ENCODE assay signal across 20 cellular contexts in the genomic region with DNA sequence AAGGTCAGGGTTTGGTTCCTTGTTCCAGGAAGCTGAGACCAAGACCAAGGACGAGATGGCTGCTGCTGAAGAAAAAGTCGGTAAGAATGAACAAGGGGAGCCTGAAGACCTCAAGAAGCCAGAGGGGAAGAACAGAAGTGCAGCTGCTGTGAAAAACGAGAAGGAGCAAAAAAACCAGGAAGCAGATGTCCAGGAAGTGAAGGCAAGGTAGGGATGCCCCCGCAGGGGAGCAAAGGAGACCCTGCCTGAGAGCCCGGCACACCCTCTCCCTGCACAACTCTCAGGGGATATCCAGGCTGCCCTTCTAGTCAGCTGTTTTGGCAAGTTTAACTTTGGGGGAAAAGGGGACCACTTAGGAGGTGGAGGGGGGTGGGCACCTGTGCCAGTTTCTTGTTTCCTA. TPM values are rescaled to one million over a fixed set of nuclear protein-coding genes. Genes with fewer than 3 reads are reported as not detected.
DNase-seq lines count a peak whose midpoint lies in the region; ATAC-seq, FAIRE-seq and TF ChIP-seq lines count a peak whose summit lies in the region.
"Had no signal": no experiment of that assay in that cellular context is flagged by ENCODE, and none has a peak within 500 bp of the region (broad histone marks: within the 10 kb centered on the region; RNA-seq: fewer than 3 reads in every experiment).

No MANE protein-coding gene starts in this region.

- no peak for DNase-seq in activated naive CD4-positive, alpha-beta T cell treated with anti-CD3 and anti-CD28 coated beads for 36 hours
- DNase-seq in activated naive CD4-positive, alpha-beta T cell treated with Interleukin-2 at 50 U/mL for 16 hours, result no peak
- DNase-seq in NCI-H2171 (lab: John Stamatoyannopoulos, UW) (peak; percentile 75), astrocyte (ENCODE audit: low read depth) (no peak)
- no peak for DNase-seq in stimulated activated effector memory CD8-positive, alpha-beta T cell treated with anti-CD3 and anti-CD28 coated beads, Interleukin-12 subunit alpha, Interleukin-12 subunit beta, amount 100 ng/mL, for 72 hours (ENCODE audit: low spot score in 2 of 2)
- no peak for DNase-seq in effector memory CD4-positive, alpha-beta T cell
- DNase-seq: activated CD4-positive, alpha-beta T cell treated with anti-CD3 and anti-CD28 coated beads, Interleukin-2, amount 50 U/mL, for 1 hour; activated effector memory CD4-positive, alpha-beta T cell treated with Interleukin-2 at 50 U/mL for 16 hours; colonic mucosa; foreskin melanocyte; NCI-H187 treated with DMSO at 0.1 percent for 48 hours; SIG-M5; sigmoid colon; stimulated activated CD4-positive, alpha-beta T cell treated with anti-CD3 and anti-CD28 coated beads, Interleukin-1b, Interleukin-23, amount 100 ng/mL, for 48 hours; substantia nigra had no signal

- FAIRE-seq in astrocyte (lab: Jason Lieb, UNC), result no peak
- FAIRE-seq: GM12878 had no signal

- peak overlapping the region; percentile 69 for H3K27ac Mint-ChIP-seq in activated naive CD4-positive, alpha-beta T cell treated with anti-CD3 and anti-CD28 coated beads for 36 hours
- H3K27ac Mint-ChIP-seq in astrocyte (ENCODE audit: unreplicated experiment), result peak overlapping the region; percentile 47
- H3K27ac Mint-ChIP-seq in stimulated activated effector memory CD8-positive, alpha-beta T cell treated with anti-CD3 and anti-CD28 coated beads, Interleukin-12 subunit alpha, Interleukin-12 subunit beta, amount 100 ng/mL, for 72 hours, result peak overlapping the region; percentile 90

- no peaks in the 10 kb centered on the region for H3K9me3 Mint-ChIP-seq in activated naive CD4-positive, alpha-beta T cell treated with anti-CD3 and anti-CD28 coated beads for 36 hours
- H3K9me3 Mint-ChIP-seq in astrocyte (ENCODE audit: unreplicated experiment), result no peaks in the 10 kb centered on the region
- H3K9me3 Mint-ChIP-seq in stimulated activated effector memory CD8-positive, alpha-beta T cell treated with anti-CD3 and anti-CD28 coated beads, Interleukin-12 subunit alpha, Interleukin-12 subunit beta, amount 100 ng/mL, for 72 hours, result no peaks in the 10 kb centered on the region

- H3K36me3 Mint-ChIP-seq in activated naive CD4-positive, alpha-beta T cell treated with anti-CD3 and anti-CD28 coated beads for 36 hours (ENCODE audit: low read depth), result peaks cover 33% of the 10 kb centered on the region
- H3K36me3 Mint-ChIP-seq in astrocyte (ENCODE audit: low read depth, unreplicated experiment), result peaks cover 22% of the 10 kb centered on the region
- H3K36me3 Mint-ChIP-seq in stimulated activated effector memory CD8-positive, alpha-beta T cell treated with anti-CD3 and anti-CD28 coated beads, Interleukin-12 subunit alpha, Interleukin-12 subunit beta, amount 100 ng/mL, for 72 hours, result no peaks in the 10 kb centered on the region

- H4K20me1 ChIP-seq in astrocyte (ENCODE audit: insufficient read depth, low read length), result peaks cover 11% of the 10 kb centered on the region

- intact Hi-C loops in activated naive CD4-positive, alpha-beta T cell treated with anti-CD3 and anti-CD28 coated beads for 36 hours (cut with micrococcal nuclease), result no loop called here

- CTCF ChIA-PET in activated naive CD4-positive, alpha-beta T cell treated with anti-CD3 and anti-CD28 coated beads for 36 hours (lab: Charles Lee), result interaction anchor here (0.7 kb wide), 1 partner anchor 61 kb away, joined by 3 read pairs; no protein-coding TSS in a partner anchor

- no peak overlapping the region for H3K9ac ChIP-seq in astrocyte (ENCODE audit: low read length)

- H3K4me1 Mint-ChIP-seq in activated naive CD4-positive, alpha-beta T cell treated with anti-CD3 and anti-CD28 coated beads for 36 hours (ENCODE audit: low read depth), result peaks cover 3% of the 10 kb centered on the region
- peaks cover 3% of the 10 kb centered on the region for H3K4me1 Mint-ChIP-seq in astrocyte (ENCODE audit: low read depth, unreplicated experiment)
- peaks cover 40% of the 10 kb centered on the region for H3K4me1 Mint-ChIP-seq in stimulated activated effector memory CD8-positive, alpha-beta T cell treated with anti-CD3 and anti-CD28 coated beads, Interleukin-12 subunit alpha, Interleukin-12 subunit beta, amount 100 ng/mL, for 72 hours

- no peaks in the 10 kb centered on the region for H3K9me3 ChIP-seq in astrocyte (ENCODE audit: insufficient read depth, low read depth, low read length)
- no peaks in the 10 kb centered on the region for H3K9me3 ChIP-seq in effector memory CD4-positive, alpha-beta T cell (ENCODE audit: control insufficient read depth, low read length)
- H3K9me3 ChIP-seq: colonic mucosa, left lung, sigmoid colon had no signal

- H2AFZ ChIP-seq in astrocyte (ENCODE audit: low read depth, low read length), result no peak overlapping the region

- H3K4me1 ChIP-seq in astrocyte (ENCODE audit: insufficient read depth, low read length), result no peaks in the 10 kb centered on the region
- no peaks in the 10 kb centered on the region for H3K4me1 ChIP-seq in effector memory CD4-positive, alpha-beta T cell (ENCODE audit: control insufficient read depth, insufficient read depth, low read length, poor library complexity, severe bottlenecking)
- H3K4me1 ChIP-seq: colonic mucosa, sigmoid colon had no signal

- no peak for TF ChIP-seq CTCF in astrocyte (IDR thresholded peaks at IDR 0.05; ENCODE audit: insufficient read depth, low read depth, low read length)

- H3K4me2 ChIP-seq in astrocyte (ENCODE audit: low read length), result no peak overlapping the region

- H3K27me3 Mint-ChIP-seq in activated naive CD4-positive, alpha-beta T cell treated with anti-CD3 and anti-CD28 coated beads for 36 hours (ENCODE audit: low read depth), result no peaks in the 10 kb centered on the region
- no peaks in the 10 kb centered on the region for H3K27me3 Mint-ChIP-seq in astrocyte (ENCODE audit: low read depth, unreplicated experiment)

- H3K4me3 ChIP-seq in astrocyte (ENCODE audit: insufficient read depth, low read depth, low read length), result no peak overlapping the region
- no peak overlapping the region for H3K4me3 ChIP-seq in effector memory CD4-positive, alpha-beta T cell (ENCODE audit: insufficient read depth, low read depth, low read length, poor library complexity, severe bottlenecking)
- H3K4me3 ChIP-seq: colonic mucosa, GM12878, left lung, sigmoid colon had no signal

- no peaks in the 10 kb centered on the region for H3K79me2 ChIP-seq in astrocyte (ENCODE audit: insufficient read depth, low read length)

- no peak for ATAC-seq in stimulated activated effector memory CD8-positive, alpha-beta T cell treated with anti-CD3 and anti-CD28 coated beads, Interleukin-12 subunit alpha, Interleukin-12 subunit beta, amount 100 ng/mL, for 72 hours
- ATAC-seq in GM21717 (IDR thresholded peaks at IDR 0.05; ENCODE audit: unreplicated experiment) (no peak), HG03457 (IDR thresholded peaks at IDR 0.05; ENCODE audit: unreplicated experiment) (no peak)
- ATAC-seq: GM12878, left lung had no signal

- H3K4me3 Mint-ChIP-seq in activated naive CD4-positive, alpha-beta T cell treated with anti-CD3 and anti-CD28 coated beads for 36 hours, result no peak overlapping the region
- no peak overlapping the region for H3K4me3 Mint-ChIP-seq in astrocyte (ENCODE audit: unreplicated experiment)
- no peak overlapping the region for H3K4me3 Mint-ChIP-seq in stimulated activated effector memory CD8-positive, alpha-beta T cell treated with anti-CD3 and anti-CD28 coated beads, Interleukin-12 subunit alpha, Interleukin-12 subunit beta, amount 100 ng/mL, for 72 hours

- H3K27me3 ChIP-seq in astrocyte (ENCODE audit: insufficient read depth, low read length), result no peaks in the 10 kb centered on the region
- no peaks in the 10 kb centered on the region for H3K27me3 ChIP-seq in effector memory CD4-positive, alpha-beta T cell (replicated peaks; ENCODE audit: control insufficient read depth, insufficient read depth, low read length, poor library complexity, severe bottlenecking)
- H3K27me3 ChIP-seq: colonic mucosa, left lung, sigmoid colon had no signal

- H3K36me3 ChIP-seq in astrocyte (ENCODE audit: insufficient read depth, low read length), result no peaks in the 10 kb centered on the region
- peaks cover 76% of the 10 kb centered on the region for H3K36me3 ChIP-seq in effector memory CD4-positive, alpha-beta T cell (ENCODE audit: control insufficient read depth, insufficient read depth, low read length)

- no peak overlapping the region for H3K27ac ChIP-seq in astrocyte (ENCODE audit: low read depth, low read length)
- H3K27ac ChIP-seq in effector memory CD4-positive, alpha-beta T cell (ENCODE audit: insufficient read depth, low read length, poor library complexity, severe bottlenecking), result no peak overlapping the region
- H3K27ac ChIP-seq: colonic mucosa, epithelial cell of prostate, left lung, sigmoid colon had no signal

RNA-seq across cellular contexts. Expression of a gene that starts 29.0 kb away (rescaled TPM):
- 100 to 1,000 TPM; 234 to 250 TPM for total RNA-seq in activated naive CD4-positive, alpha-beta T cell treated with anti-CD3 and anti-CD28 coated beads for 36 hours
- 120 and 129 TPM in 2 replicates for total RNA-seq in astrocyte
